Comparison of ENCODE assay signal across 14 cellular contexts in genomic region chr5:173825215-173825865, GRCh38.
DNase-seq lines count a peak whose midpoint lies in the region; ATAC-seq and TF ChIP-seq lines count a peak whose summit lies in the region.
"Had no signal": no experiment of that assay in that cellular context is flagged by ENCODE, and none has a peak within 500 bp of the region (broad histone marks: within the 10 kb centered on the region; RNA-seq: fewer than 3 reads in every experiment).

No MANE protein-coding gene starts in this region.

- H3K27ac Mint-ChIP-seq in activated B cell treated with CpG ODN at 0.5 μM for 24 hours, result peak overlapping the region; percentile 18
- H3K27ac Mint-ChIP-seq: activated CD4-positive, alpha-beta T cell treated with anti-CD3 and anti-CD28 coated beads, Interleukin-2, amount 10 ng/mL, durations not matched to agents 24 days and 14 days had no signal

- no peak overlapping the region for H3K4me3 Mint-ChIP-seq in activated B cell treated with CpG ODN at 0.5 μM for 24 hours
- H3K4me3 Mint-ChIP-seq: activated CD4-positive, alpha-beta T cell treated with anti-CD3 and anti-CD28 coated beads, Interleukin-2, amount 10 ng/mL, durations not matched to agents 24 days and 14 days had no signal

- no peak for TF ChIP-seq CTCF in activated B cell treated with CpG ODN at 0.5 μM for 24 hours (IDR thresholded peaks at IDR 0.05)
- TF ChIP-seq CTCF in gastrocnemius medialis (IDR thresholded peaks at IDR 0.05 in 4 of 5, conservative IDR thresholded peaks at IDR 0.05 in 1 of 5), result no peak

- H3K27me3 ChIP-seq in gastrocnemius medialis, result no peaks in the 10 kb centered on the region
- H3K27me3 ChIP-seq: heart left ventricle had no signal

- CTCF ChIA-PET in activated B cell treated with CpG ODN at 0.5 μM for 24 hours (lab: Charles Lee), result interaction anchor here (1.0 kb wide), 1 partner anchor 16 kb away, joined by 4 read pairs; no protein-coding TSS in a partner anchor

- in situ Hi-C loops in gastrocnemius medialis (cut with MboI; ENCODE audit: low sequenced_read_pairs in 4 of 4), result no loop called here

- no peaks in the 10 kb centered on the region for H3K36me3 ChIP-seq in gastrocnemius medialis
- H3K36me3 ChIP-seq: heart left ventricle had no signal

- ATAC-seq in activated B cell treated with CpG ODN at 0.5 μM for 24 hours (ENCODE audit: low read depth), result no peak
- peak in 1 of 2 donors; percentile 51 for ATAC-seq in gastrocnemius medialis
- ATAC-seq in GM21515 (IDR thresholded peaks at IDR 0.05; ENCODE audit: unreplicated experiment), result no peak
- ATAC-seq: heart left ventricle had no signal

- H3K9me3 ChIP-seq in gastrocnemius medialis, result no peaks in the 10 kb centered on the region

- H3K9me3 Mint-ChIP-seq in activated B cell treated with CpG ODN at 0.5 μM for 24 hours, result peaks cover 7% of the 10 kb centered on the region

- H3K27me3 Mint-ChIP-seq in activated B cell treated with CpG ODN at 0.5 μM for 24 hours, result no peaks in the 10 kb centered on the region
- H3K27me3 Mint-ChIP-seq: activated CD4-positive, alpha-beta T cell treated with anti-CD3 and anti-CD28 coated beads, Interleukin-2, amount 10 ng/mL, durations not matched to agents 24 days and 14 days had no signal

- DNase-seq in GM03348 (ENCODE audit: low spot score), result peak; percentile 37
- DNase-seq in activated B cell treated with CpG ODN at 0.5 μM for 24 hours, result no peak
- DNase-seq in islet precursor cell, result peak; percentile 97
- peak in 1 of 2 donors; percentile 39 for DNase-seq in gastrocnemius medialis
- DNase-seq in stimulated activated CD4-positive, alpha-beta T cell treated with anti-CD3 and anti-CD28 coated beads, Interleukin-2, amount 100 ng/mL, for 24 hours, result no peak
- no peak for DNase-seq in retina
- no peak for DNase-seq in NCI-H510A treated with DMSO at 0.1 percent for 48 hours (lab: John Stamatoyannopoulos, UW)
- DNase-seq: activated CD4-positive, alpha-beta T cell treated with anti-CD3 and anti-CD28 coated beads, Interleukin-2, amount 10 ng/mL, durations not matched to agents 24 days and 14 days; activated naive CD4-positive, alpha-beta T cell; heart left ventricle; MV-4-11; NCI-H748 treated with DMSO at 0.1 percent for 48 hours; stimulated activated CD8-positive, alpha-beta memory T cell treated with anti-CD3 and anti-CD28 coated beads, Interleukin-4, amount 100 ng/mL, for 48 hours had no signal

- peak overlapping the region in 3 of 4 donors; percentile 20 to 62 (median 33) for H3K27ac ChIP-seq in gastrocnemius medialis
- H3K27ac ChIP-seq: heart left ventricle had no signal

- no peak overlapping the region for H3K4me3 ChIP-seq in gastrocnemius medialis
- H3K4me3 ChIP-seq: heart left ventricle had no signal

- H3K4me1 ChIP-seq in gastrocnemius medialis, result peaks cover 7 to 8% of the 10 kb centered on the region in 2 donors

- intact Hi-C loops in activated B cell treated with CpG ODN at 0.5 μM for 24 hours (cut with micrococcal nuclease) (no loop called here), gastrocnemius medialis (cut with DNase I; ENCODE audit: low total_unique reads) (no loop called here)

- no peak for TF ChIP-seq POLR2A in gastrocnemius medialis (IDR thresholded peaks at IDR 0.05)

- peaks cover 86% of the 10 kb centered on the region for H3K4me1 Mint-ChIP-seq in activated B cell treated with CpG ODN at 0.5 μM for 24 hours

- no peaks in the 10 kb centered on the region for H3K36me3 Mint-ChIP-seq in activated B cell treated with CpG ODN at 0.5 μM for 24 hours (ENCODE audit: low read depth)

- POLR2A ChIA-PET in activated B cell treated with CpG ODN at 0.5 μM for 24 hours (lab: Charles Lee), result interaction anchor here (1.0 to 3.4 kb wide), 4 partner anchors 54 to 93 kb away, joined by 3 to 16 read pairs (median 4); partner anchors contain the start of gene CPEB4

Comparison
In these comparisons a context has a peak if more than half of its experiments do, and no peak if none do; other contexts are left out.
1. DNase-seq: peak in GM03348 (single experiment) and islet precursor cell (single experiment); none in activated B cell treated with CpG ODN at 0.5 μM for 24 hours (single experiment), stimulated activated CD4-positive, alpha-beta T cell treated with anti-CD3 and anti-CD28 coated beads, Interleukin-2, amount 100 ng/mL, for 24 hours (0 of 2), retina (single experiment) and NCI-H510A treated with DMSO at 0.1 percent for 48 hours (single experiment).